1 cellular context compared by ENCODE assay signal in genomic region chr7:83475403-83475802, GRCh38.
TF ChIP-seq lines count a peak whose summit lies in the region.

No MANE protein-coding gene starts in this region.

TF ChIP-seq in HCT116, 20 proteins besides CTCF, POLR2A, EP300 and RAD21 (continued from another document):
- no peak for TF ChIP-seq REST (IDR thresholded peaks at IDR 0.05; ENCODE audit: low read depth)
- no peak for TF ChIP-seq MAX (IDR thresholded peaks at IDR 0.05)
- TF ChIP-seq SRF (IDR thresholded peaks at IDR 0.05; ENCODE audit: low read depth): no peak
- no peak for TF ChIP-seq CEBPB (IDR thresholded peaks at IDR 0.05; ENCODE audit: low read depth)
- TF ChIP-seq POLR2AphosphoS5 (IDR thresholded peaks at IDR 0.05; ENCODE audit: low read depth, low read length): no peak
- TF ChIP-seq ELF1 (IDR thresholded peaks at IDR 0.05; ENCODE audit: borderline replicate concordance, low read depth): no peak
